In the genomic region with DNA sequence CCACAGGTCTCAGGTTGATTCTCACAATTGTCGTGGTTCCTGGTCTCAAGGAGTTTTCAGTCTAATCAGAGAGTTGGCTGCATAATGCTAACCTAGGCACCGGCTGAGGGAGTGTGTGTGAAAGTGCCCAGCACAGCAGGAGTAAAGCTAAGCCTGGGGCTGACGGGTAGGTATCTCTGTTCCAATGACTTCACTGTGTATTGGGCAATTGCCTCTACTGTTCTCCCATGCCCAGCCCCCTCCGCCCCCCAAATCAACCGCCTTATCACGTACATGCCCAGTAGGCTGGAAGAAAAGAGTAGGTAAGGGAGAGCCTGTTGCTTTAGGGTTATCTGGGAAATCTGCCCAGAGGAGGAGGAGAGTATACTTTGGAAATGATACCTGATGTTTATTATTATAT, we compare ENCODE assay signal across 12 cellular contexts. TPM values are rescaled to one million over a fixed set of nuclear protein-coding genes. Genes with fewer than 3 reads are reported as not detected.
DNase-seq lines count a peak whose midpoint lies in the region; ATAC-seq, FAIRE-seq and TF ChIP-seq lines count a peak whose summit lies in the region.
"Had no signal": no experiment of that assay in that cellular context is flagged by ENCODE, and none has a peak within 500 bp of the region (broad histone marks: within the 10 kb centered on the region; RNA-seq: fewer than 3 reads in every experiment).

No MANE protein-coding gene starts in this region.

- H3K27me3 ChIP-seq in mesenchymal stem cell (ENCODE audit: control insufficient read depth in 1 of 2, insufficient read depth in 1 of 2, low read length in 2 of 2) (no peaks in the 10 kb centered on the region), tibial artery (no peaks in the 10 kb centered on the region), pancreas (no peaks in the 10 kb centered on the region)

- no peak overlapping the region for H3K18ac ChIP-seq in mesenchymal stem cell (ENCODE audit: low read depth in 1 of 2, low read length in 2 of 2)

- H3K9me3 Mint-ChIP-seq in activated T-cell treated with anti-CD3 and anti-CD28 coated beads, Interleukin-2, amount 50 U/mL, for 72 hours: peaks cover 5% of the 10 kb centered on the region in 2 donors
- no peaks in the 10 kb centered on the region for H3K9me3 Mint-ChIP-seq in activated T-cell treated with anti-CD3 and anti-CD28 coated beads, Interleukin-2, amount 50 U/mL, for 4 hours
- H3K9me3 Mint-ChIP-seq in activated naive CD8-positive, alpha-beta T cell treated with anti-CD3 and anti-CD28 coated beads, Interleukin-2, amount 50 U/mL, for 24 hours: no peaks in the 10 kb centered on the region
- no peaks in the 10 kb centered on the region for H3K9me3 Mint-ChIP-seq in progenitor cell of endocrine pancreas (ENCODE audit: low read depth)

- no peaks in the 10 kb centered on the region for H3K27me3 Mint-ChIP-seq in activated T-cell treated with anti-CD3 and anti-CD28 coated beads, Interleukin-2, amount 50 U/mL, for 72 hours (ENCODE audit: low read depth)
- no peaks in the 10 kb centered on the region for H3K27me3 Mint-ChIP-seq in activated T-cell treated with anti-CD3 and anti-CD28 coated beads, Interleukin-2, amount 50 U/mL, for 4 hours (ENCODE audit: low read depth)
- no peaks in the 10 kb centered on the region for H3K27me3 Mint-ChIP-seq in activated naive CD8-positive, alpha-beta T cell treated with anti-CD3 and anti-CD28 coated beads, Interleukin-2, amount 50 U/mL, for 24 hours
- no peaks in the 10 kb centered on the region for H3K27me3 Mint-ChIP-seq in progenitor cell of endocrine pancreas

- intact Hi-C loops in tibial artery (cut with DNase I; ENCODE audit: low total_unique reads): loop anchor here (5.0 kb wide), 2 partner anchors 56 to 219 kb away; partner anchors contain the start of genes MRPS6 and SLC5A3
- intact Hi-C loops in pancreas (cut with DNase I): no loop called here

- no peak overlapping the region for H3K14ac ChIP-seq in mesenchymal stem cell (ENCODE audit: low read length in 2 of 2)

- H3K4me1 ChIP-seq in mesenchymal stem cell (ENCODE audit: control insufficient read depth, insufficient read depth, low read depth, low read length) (peaks cover 30% of the 10 kb centered on the region), tibial artery (peaks cover 4 to 99% (median 71%) of the 10 kb centered on the region in 4 donors), pancreas (peaks cover 10 to 31% (median 11%) of the 10 kb centered on the region in 3 donors)

- no peak overlapping the region for H3K4me3 Mint-ChIP-seq in activated T-cell treated with anti-CD3 and anti-CD28 coated beads, Interleukin-2, amount 50 U/mL, for 72 hours
- H3K4me3 Mint-ChIP-seq in activated T-cell treated with anti-CD3 and anti-CD28 coated beads, Interleukin-2, amount 50 U/mL, for 4 hours: no peak overlapping the region
- no peak overlapping the region for H3K4me3 Mint-ChIP-seq in activated naive CD8-positive, alpha-beta T cell treated with anti-CD3 and anti-CD28 coated beads, Interleukin-2, amount 50 U/mL, for 24 hours
- H3K4me3 Mint-ChIP-seq in progenitor cell of endocrine pancreas (ENCODE audit: low read depth): no peak overlapping the region

- H3K36me3 ChIP-seq in mesenchymal stem cell (ENCODE audit: control insufficient read depth in 1 of 2, insufficient read depth in 2 of 2, low read depth in 1 of 2, low read length in 2 of 2) (peaks cover 20 to 89% of the 10 kb centered on the region in 2 experiments), tibial artery (peaks cover 10% of the 10 kb centered on the region in 3 donors), pancreas (peaks cover 0 to 6% (median 0%) of the 10 kb centered on the region in 3 donors)

- H3K79me1 ChIP-seq in mesenchymal stem cell (replicated peaks; ENCODE audit: low read length, poor library complexity, severe bottlenecking): peaks cover 16% of the 10 kb centered on the region

- H3K4ac ChIP-seq in mesenchymal stem cell (ENCODE audit: low read depth in 1 of 2, low read length in 2 of 2): no peak overlapping the region

- no peak for ATAC-seq in activated T-cell treated with anti-CD3 and anti-CD28 coated beads, Interleukin-2, amount 50 U/mL, for 72 hours (replicated peaks in 1 of 2)
- ATAC-seq in activated T-cell treated with anti-CD3 and anti-CD28 coated beads, Interleukin-2, amount 50 U/mL, for 4 hours: no peak
- no peak for ATAC-seq in activated naive CD8-positive, alpha-beta T cell treated with anti-CD3 and anti-CD28 coated beads, Interleukin-2, amount 50 U/mL, for 24 hours
- no peak for ATAC-seq in pancreas

- peak overlapping the region; percentile 52 for H4K91ac ChIP-seq in mesenchymal stem cell (ENCODE audit: low read length)

- TF ChIP-seq CTCF in tibial artery (IDR thresholded peaks at IDR 0.05) (no peak), progenitor cell of endocrine pancreas (IDR thresholded peaks at IDR 0.05; ENCODE audit: unreplicated experiment) (no peak), pancreas (IDR thresholded peaks at IDR 0.05) (no peak)

- WGBS in mesenchymal stem cell: 88% methylated on average over 3 of the region's 6 CpGs
- 54 to 72% methylated on average over 6 of the region's 6 CpGs for WGBS in pancreas, 2 donors

- H2BK120ac ChIP-seq in mesenchymal stem cell (ENCODE audit: low read depth, low read length): no peak overlapping the region

- no peak overlapping the region for H3K4me3 ChIP-seq in mesenchymal stem cell (ENCODE audit: insufficient read depth in 1 of 2, low read depth in 1 of 2, low read length in 2 of 2)
- H3K4me3 ChIP-seq in tibial artery: no peak overlapping the region
- H3K4me3 ChIP-seq in pancreas: no peak overlapping the region

- H2AK5ac ChIP-seq in mesenchymal stem cell (ENCODE audit: low read length, severe bottlenecking): no peak overlapping the region

- peaks cover 16 to 37% of the 10 kb centered on the region in 2 donors for H3K36me3 Mint-ChIP-seq in activated T-cell treated with anti-CD3 and anti-CD28 coated beads, Interleukin-2, amount 50 U/mL, for 72 hours (ENCODE audit: insufficient read depth in 2 of 2)
- H3K36me3 Mint-ChIP-seq in activated T-cell treated with anti-CD3 and anti-CD28 coated beads, Interleukin-2, amount 50 U/mL, for 4 hours (ENCODE audit: insufficient read depth): peaks cover 33% of the 10 kb centered on the region
- H3K36me3 Mint-ChIP-seq in activated naive CD8-positive, alpha-beta T cell treated with anti-CD3 and anti-CD28 coated beads, Interleukin-2, amount 50 U/mL, for 24 hours (ENCODE audit: low read depth): peaks cover 52% of the 10 kb centered on the region
- H3K36me3 Mint-ChIP-seq in progenitor cell of endocrine pancreas (ENCODE audit: insufficient read depth): peaks cover 16% of the 10 kb centered on the region

- peak overlapping the region in 1 of 2 experiments; percentile 2 for H2BK12ac ChIP-seq in mesenchymal stem cell (ENCODE audit: low read length in 2 of 2)

- H3K27ac Mint-ChIP-seq in activated T-cell treated with anti-CD3 and anti-CD28 coated beads, Interleukin-2, amount 50 U/mL, for 72 hours: peak overlapping the region; percentile 39
- H3K27ac Mint-ChIP-seq in activated naive CD8-positive, alpha-beta T cell treated with anti-CD3 and anti-CD28 coated beads, Interleukin-2, amount 50 U/mL, for 24 hours: peak overlapping the region; percentile 96
- no peak overlapping the region for H3K27ac Mint-ChIP-seq in progenitor cell of endocrine pancreas

- peak overlapping the region; percentile 72 for H3K9ac ChIP-seq in mesenchymal stem cell (ENCODE audit: low read length)

- H3K23ac ChIP-seq in mesenchymal stem cell (ENCODE audit: low read length in 2 of 2): no peak overlapping the region

- H2BK5ac ChIP-seq in mesenchymal stem cell (ENCODE audit: low read depth, low read length, poor library complexity, severe bottlenecking): no peak overlapping the region

- no peak overlapping the region for H3K4me2 ChIP-seq in mesenchymal stem cell (ENCODE audit: low read length, poor library complexity, severe bottlenecking)

- H2BK15ac ChIP-seq in mesenchymal stem cell (ENCODE audit: low read depth, poor library complexity, severe bottlenecking): no peak overlapping the region

- peaks cover 96% of the 10 kb centered on the region for H3K4me1 Mint-ChIP-seq in activated T-cell treated with anti-CD3 and anti-CD28 coated beads, Interleukin-2, amount 50 U/mL, for 72 hours (ENCODE audit: low read depth)
- peaks cover 86% of the 10 kb centered on the region for H3K4me1 Mint-ChIP-seq in activated T-cell treated with anti-CD3 and anti-CD28 coated beads, Interleukin-2, amount 50 U/mL, for 4 hours (ENCODE audit: low read depth)
- peaks cover 75% of the 10 kb centered on the region for H3K4me1 Mint-ChIP-seq in activated naive CD8-positive, alpha-beta T cell treated with anti-CD3 and anti-CD28 coated beads, Interleukin-2, amount 50 U/mL, for 24 hours
- H3K4me1 Mint-ChIP-seq in progenitor cell of endocrine pancreas (ENCODE audit: low read depth): peaks cover 26% of the 10 kb centered on the region

- H3K27ac ChIP-seq in mesenchymal stem cell (ENCODE audit: low read length, poor library complexity, severe bottlenecking): peak overlapping the region; percentile 10
- H3K27ac ChIP-seq in tibial artery: peak overlapping the region; percentile 63 to 77
- no peak overlapping the region for H3K27ac ChIP-seq in pancreas

- DNase-seq in activated T-cell treated with anti-CD3 and anti-CD28 coated beads, Interleukin-2, amount 50 U/mL, for 72 hours: no peak
- DNase-seq in activated T-cell treated with anti-CD3 and anti-CD28 coated beads, Interleukin-2, amount 50 U/mL, for 4 hours: no peak
- DNase-seq in activated naive CD8-positive, alpha-beta T cell treated with anti-CD3 and anti-CD28 coated beads, Interleukin-2, amount 50 U/mL, for 24 hours: no peak
- DNase-seq in mesenchymal stem cell (no peak), tibial artery (peak; percentile 61 to 83), progenitor cell of endocrine pancreas (ENCODE audit: low spot score, unreplicated experiment) (no peak), pancreas (no peak), NCI-H2196 (lab: John Stamatoyannopoulos, UW; ENCODE audit: unreplicated experiment) (no peak)
- DNase-seq: mammary epithelial cell; NCI-H2081; stimulated activated CD8-positive, alpha-beta memory T cell treated with anti-CD3 and anti-CD28 coated beads, Interleukin-4, amount 100 ng/mL, for 48 hours had no signal

- H3K9me3 ChIP-seq in mesenchymal stem cell (ENCODE audit: control insufficient read depth, low read length): no peaks in the 10 kb centered on the region
- no peaks in the 10 kb centered on the region for H3K9me3 ChIP-seq in tibial artery
- no peaks in the 10 kb centered on the region for H3K9me3 ChIP-seq in pancreas

- H2AFZ ChIP-seq in mesenchymal stem cell (ENCODE audit: low read depth, low read length): no peak overlapping the region

- no peak overlapping the region for H4K8ac ChIP-seq in mesenchymal stem cell (ENCODE audit: low read length)

- no peak for FAIRE-seq in pancreas (lab: Jason Lieb, UNC)
- FAIRE-seq: G401.6 had no signal

RNA-seq across cellular contexts. Expression of gene MRPS6, which starts 54.7 kb away (rescaled TPM):
- 100 to 1,000 TPM; 154 to 193 TPM for total RNA-seq in activated T-cell treated with anti-CD3 and anti-CD28 coated beads, Interleukin-2, amount 50 U/mL, for 72 hours
- total RNA-seq in activated T-cell treated with anti-CD3 and anti-CD28 coated beads, Interleukin-2, amount 50 U/mL, for 4 hours: 10 to 100 TPM; 89.8 to 98.8 (median 98.6) TPM
- 125 TPM for polyA plus RNA-seq in mesenchymal stem cell (2013, experiment 1 of 2)
- polyA plus RNA-seq in mesenchymal stem cell (2013, experiment 2 of 2): 122 TPM
- total RNA-seq in progenitor cell of endocrine pancreas (76.7 and 78.8 TPM in 2 replicates), pancreas (10 to 100 TPM in 5 of 6 donors, 1 to 10 TPM in 1; 9.9 to 14.5 (median 12.3) TPM)
- polyA plus RNA-seq in pancreas: 10 to 100 TPM; 16.9 to 18.5 TPM

RNA-seq across cellular contexts. Expression of gene SLC5A3, which starts 54.7 kb away (rescaled TPM):
- total RNA-seq in activated T-cell treated with anti-CD3 and anti-CD28 coated beads, Interleukin-2, amount 50 U/mL, for 72 hours: 10 to 100 TPM; 37.6 to 39.8 TPM
- 10 to 100 TPM; 10.1 to 12.4 (median 11.6) TPM for total RNA-seq in activated T-cell treated with anti-CD3 and anti-CD28 coated beads, Interleukin-2, amount 50 U/mL, for 4 hours
- 6.5 TPM for polyA plus RNA-seq in mesenchymal stem cell (2013, experiment 1 of 2)
- polyA plus RNA-seq in mesenchymal stem cell (2013, experiment 2 of 2): 6.3 TPM
- total RNA-seq in progenitor cell of endocrine pancreas (22.7 and 23.3 TPM in 2 replicates), pancreas (1 to 10 TPM; 2.2 to 5.9 (median 3.0) TPM)
- 1 to 10 TPM in 1 of 2 donors, under 1 TPM in 1; 0.49 to 1.0 TPM for polyA plus RNA-seq in pancreas

Comparison
In these comparisons a context has a peak if more than half of its experiments do, and no peak if none do; other contexts are left out.
1. DNase-seq: peak in tibial artery (2 of 2); none in activated T-cell treated with anti-CD3 and anti-CD28 coated beads, Interleukin-2, amount 50 U/mL, for 72 hours (0 of 2), activated T-cell treated with anti-CD3 and anti-CD28 coated beads, Interleukin-2, amount 50 U/mL, for 4 hours (single experiment), activated naive CD8-positive, alpha-beta T cell treated with anti-CD3 and anti-CD28 coated beads, Interleukin-2, amount 50 U/mL, for 24 hours (single experiment), mesenchymal stem cell (single experiment), progenitor cell of endocrine pancreas (single experiment), pancreas (0 of 6) and NCI-H2196 (single experiment).
2. H3K27ac ChIP-seq: peak in mesenchymal stem cell (single experiment) and tibial artery (2 of 2); none in pancreas (0 of 4).